27 cellular contexts compared by ENCODE assay signal in genomic region chr2:16429002-16429401, GRCh38.
"Had no signal": no experiment of that assay in that cellular context is flagged by ENCODE, and none has a peak within 500 bp of the region (broad histone marks: within the 10 kb centered on the region; RNA-seq: fewer than 3 reads in every experiment).

No MANE protein-coding gene starts in this region.

- H3K36me3 Mint-ChIP-seq: natural killer cell; neural progenitor cell; stimulated activated effector memory CD8-positive, alpha-beta T cell treated with anti-CD3 and anti-CD28 coated beads, Interleukin-12 subunit alpha, Interleukin-12 subunit beta, amount 100 ng/mL, for 72 hours; stimulated activated naive B cell treated with anti-CD40 and anti-IgM and Interleukin-4, amounts not matched to agents 10 μg/mL and 1 μg/mL and 100 μg/mL, for 72 hours had no signal

- H3K9me3 ChIP-seq: ovary, psoas muscle, right lobe of liver, sigmoid colon, stomach, thoracic aorta, thyroid gland, tibial nerve, vagina had no signal

- H3K36me3 ChIP-seq: neural progenitor cell, ovary, right lobe of liver, sigmoid colon, stomach, thoracic aorta, thyroid gland, tibial nerve, vagina had no signal

- H3K4me1 Mint-ChIP-seq: natural killer cell; stimulated activated effector memory CD8-positive, alpha-beta T cell treated with anti-CD3 and anti-CD28 coated beads, Interleukin-12 subunit alpha, Interleukin-12 subunit beta, amount 100 ng/mL, for 72 hours; stimulated activated naive B cell treated with anti-CD40 and anti-IgM and Interleukin-4, amounts not matched to agents 10 μg/mL and 1 μg/mL and 100 μg/mL, for 72 hours had no signal

- H3K4me3 ChIP-seq: neural progenitor cell, ovary, psoas muscle, right lobe of liver, sigmoid colon, stomach, thoracic aorta, thyroid gland, tibial nerve, vagina had no signal

- H3K4me3 Mint-ChIP-seq: natural killer cell; nephron; neural progenitor cell; stimulated activated effector memory CD8-positive, alpha-beta T cell treated with anti-CD3 and anti-CD28 coated beads, Interleukin-12 subunit alpha, Interleukin-12 subunit beta, amount 100 ng/mL, for 72 hours; stimulated activated naive B cell treated with anti-CD40 and anti-IgM and Interleukin-4, amounts not matched to agents 10 μg/mL and 1 μg/mL and 100 μg/mL, for 72 hours; stimulated activated naive CD8-positive, alpha-beta T cell treated with anti-CD3 and anti-CD28 coated beads, Interleukin-15, Interleukin-2, amounts not matched to agents 100 ng/mL and 50 ng/mL, for 24 hours had no signal

- H3K27ac Mint-ChIP-seq: natural killer cell; nephron; neural progenitor cell; progenitor cell of endocrine pancreas; stimulated activated effector memory CD8-positive, alpha-beta T cell treated with anti-CD3 and anti-CD28 coated beads, Interleukin-12 subunit alpha, Interleukin-12 subunit beta, amount 100 ng/mL, for 72 hours; stimulated activated naive B cell treated with anti-CD40 and anti-IgM and Interleukin-4, amounts not matched to agents 10 μg/mL and 1 μg/mL and 100 μg/mL, for 72 hours; stimulated activated naive CD8-positive, alpha-beta T cell treated with anti-CD3 and anti-CD28 coated beads, Interleukin-15, Interleukin-2, amounts not matched to agents 100 ng/mL and 50 ng/mL, for 24 hours had no signal

- ATAC-seq: natural killer cell; psoas muscle; right cardiac atrium; right lobe of liver; stimulated activated effector memory CD8-positive, alpha-beta T cell treated with anti-CD3 and anti-CD28 coated beads, Interleukin-12 subunit alpha, Interleukin-12 subunit beta, amount 100 ng/mL, for 72 hours; stimulated activated naive B cell treated with anti-CD40 and anti-IgM and Interleukin-4, amounts not matched to agents 10 μg/mL and 1 μg/mL and 100 μg/mL, for 72 hours had no signal

- H3K27ac ChIP-seq: neural progenitor cell, ovary, parathyroid adenoma, psoas muscle, right lobe of liver, sigmoid colon, stomach, thoracic aorta, thyroid gland, tibial nerve, vagina had no signal

- H3K9me3 Mint-ChIP-seq: natural killer cell; nephron; stimulated activated naive CD8-positive, alpha-beta T cell treated with anti-CD3 and anti-CD28 coated beads, Interleukin-15, Interleukin-2, amounts not matched to agents 100 ng/mL and 50 ng/mL, for 24 hours had no signal

- H3K4me1 ChIP-seq: parathyroid adenoma, psoas muscle, sigmoid colon, tibial nerve, vagina had no signal

- DNase-seq: natural killer cell; occipital lobe; ovary; posterior cingulate gyrus; psoas muscle; right cardiac atrium; right lobe of liver; sigmoid colon; small intestine; stimulated activated CD4-positive, alpha-beta T cell treated with anti-CD3 and anti-CD28 coated beads, Interleukin-15, amount 100 ng/mL, for 24 hours; stimulated activated CD4-positive, alpha-beta T cell treated with anti-CD3 and anti-CD28 coated beads, Interleukin-2, amount 100 ng/mL, for 24 hours; stimulated activated CD4-positive, alpha-beta T cell treated with anti-CD3 and anti-CD28 coated beads, Interleukin-2, amount 100 ng/mL, for 48 hours; stimulated activated CD4-positive, alpha-beta T cell treated with anti-CD3 and anti-CD28 coated beads, Interleukin-4, amount 100 ng/mL, for 24 hours; stimulated activated naive B cell treated with anti-CD40 and anti-IgM and Interleukin-4, amounts not matched to agents 10 μg/mL and 1 μg/mL and 100 μg/mL, for 72 hours; stimulated activated naive CD4-positive, alpha-beta T cell treated with Interleukin-2 at 50 U/mL for 16 hours; stomach; thyroid gland; trophoblast cell had no signal

- H3K27me3 ChIP-seq: neural progenitor cell, ovary, right lobe of liver, sigmoid colon, stomach, thyroid gland, tibial nerve, vagina had no signal
